Comparison of ENCODE assay signal across 8 cellular contexts in the genomic region with DNA sequence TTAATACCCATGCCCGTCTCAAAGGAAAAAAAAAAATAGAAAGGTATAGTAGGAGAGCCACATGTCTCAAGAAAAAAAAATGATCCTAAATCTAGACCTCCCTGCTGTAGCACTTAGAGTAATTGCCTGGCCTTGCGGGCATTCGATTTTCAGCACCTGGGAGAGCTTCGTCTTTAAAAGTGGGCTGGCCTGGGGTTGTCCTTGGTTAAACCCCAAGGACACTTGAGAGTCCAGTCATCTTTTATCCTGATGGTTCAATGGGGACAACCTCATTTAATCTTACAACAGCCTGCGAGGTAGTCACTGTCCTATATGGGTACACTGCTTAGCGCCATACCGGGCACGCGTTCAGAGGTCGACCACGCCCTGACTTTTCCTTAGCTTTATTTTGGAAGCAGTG.
DNase-seq lines count a peak whose midpoint lies in the region; TF ChIP-seq lines count a peak whose summit lies in the region.

No MANE protein-coding gene starts in this region.

- peaks cover 14% of the 10 kb centered on the region for H3K4me1 Mint-ChIP-seq in activated naive CD4-positive, alpha-beta T cell treated with anti-CD3 and anti-CD28 coated beads, Interleukin-2, amount 10 ng/mL, durations not matched to agents 7 days and 5 days
- H3K4me1 Mint-ChIP-seq in activated CD4-positive, alpha-beta memory T cell treated with anti-CD3 and anti-CD28 coated beads, Interleukin-2, amount 10 ng/mL, durations not matched to agents 7 days and 5 days, result peaks cover 22% of the 10 kb centered on the region

- DNase-seq in activated naive CD4-positive, alpha-beta T cell treated with anti-CD3 and anti-CD28 coated beads, Interleukin-2, amount 10 ng/mL, durations not matched to agents 7 days and 5 days, result no peak
- DNase-seq in activated naive CD4-positive, alpha-beta T cell (lab: John Stamatoyannopoulos, UW), result no peak
- no peak for DNase-seq in activated CD4-positive, alpha-beta memory T cell treated with anti-CD3 and anti-CD28 coated beads, Interleukin-2, amount 10 ng/mL, durations not matched to agents 7 days and 5 days
- DNase-seq in iPS DF 6.9 (ENCODE audit: low read depth, low spot score) (no peak), stomach (no peak), activated gamma-delta T cell treated with Interleukin-2 at 50 U/mL for 16 hours (no peak), NCI-H2171 treated with DMSO at 0.1 percent for 48 hours (lab: John Stamatoyannopoulos, UW) (no peak), NCI-H2029 (lab: John Stamatoyannopoulos, UW) (no peak)

- H3K4me3 Mint-ChIP-seq in activated naive CD4-positive, alpha-beta T cell treated with anti-CD3 and anti-CD28 coated beads, Interleukin-2, amount 10 ng/mL, durations not matched to agents 7 days and 5 days, result peak overlapping the region; percentile 46
- peak overlapping the region; percentile 63 for H3K4me3 Mint-ChIP-seq in activated CD4-positive, alpha-beta memory T cell treated with anti-CD3 and anti-CD28 coated beads, Interleukin-2, amount 10 ng/mL, durations not matched to agents 7 days and 5 days

- H3K4me1 ChIP-seq in iPS DF 6.9 (ENCODE audit: control insufficient read depth, insufficient read depth, low read length), result peaks cover 6% of the 10 kb centered on the region; the same call in 1 of the 2 replicates
- H3K4me1 ChIP-seq in stomach, result peaks cover 13 to 22% (median 18%) of the 10 kb centered on the region in 4 donors

- peak overlapping the region; percentile 34; the same call in 1 of the 2 replicates for H3K4me3 ChIP-seq in iPS DF 6.9 (ENCODE audit: low read length)
- peak overlapping the region; percentile 28 to 48 (median 36) for H3K4me3 ChIP-seq in stomach

- H3K27me3 ChIP-seq in iPS DF 6.9 (ENCODE audit: control insufficient read depth, insufficient read depth, low read length) (peaks cover 8% of the 10 kb centered on the region; the same call in 1 of the 2 replicates), stomach (peaks cover 0 to 41% (median 25%) of the 10 kb centered on the region in 3 donors)

- peaks cover 48% of the 10 kb centered on the region for H3K27me3 Mint-ChIP-seq in activated naive CD4-positive, alpha-beta T cell treated with anti-CD3 and anti-CD28 coated beads, Interleukin-2, amount 10 ng/mL, durations not matched to agents 7 days and 5 days
- H3K27me3 Mint-ChIP-seq in activated CD4-positive, alpha-beta memory T cell treated with anti-CD3 and anti-CD28 coated beads, Interleukin-2, amount 10 ng/mL, durations not matched to agents 7 days and 5 days, result peaks cover 56% of the 10 kb centered on the region

- POLR2A ChIA-PET in activated CD4-positive, alpha-beta memory T cell treated with anti-CD3 and anti-CD28 coated beads, Interleukin-2, amount 10 ng/mL, durations not matched to agents 7 days and 5 days (lab: Charles Lee), result no interaction called here

- no peak for TF ChIP-seq POLR2A in stomach (IDR thresholded peaks at IDR 0.05)

- H3K27ac Mint-ChIP-seq in activated naive CD4-positive, alpha-beta T cell treated with anti-CD3 and anti-CD28 coated beads, Interleukin-2, amount 10 ng/mL, durations not matched to agents 7 days and 5 days, result no peak overlapping the region
- H3K27ac Mint-ChIP-seq in activated CD4-positive, alpha-beta memory T cell treated with anti-CD3 and anti-CD28 coated beads, Interleukin-2, amount 10 ng/mL, durations not matched to agents 7 days and 5 days, result no peak overlapping the region

- no peaks in the 10 kb centered on the region for H3K9me3 ChIP-seq in iPS DF 6.9 (ENCODE audit: control insufficient read depth, insufficient read depth, low read length)
- H3K9me3 ChIP-seq in stomach, result no peaks in the 10 kb centered on the region

- TF ChIP-seq EP300 in stomach (IDR thresholded peaks at IDR 0.05), result no peak

- CTCF ChIA-PET in activated naive CD4-positive, alpha-beta T cell treated with anti-CD3 and anti-CD28 coated beads, Interleukin-2, amount 10 ng/mL, durations not matched to agents 7 days and 5 days (lab: Charles Lee), result interaction anchor here (1.4 to 2.0 kb wide), 3 partner anchors 30 to 938 kb away, joined by 3 to 8 read pairs (median 4); no protein-coding TSS in a partner anchor
- CTCF ChIA-PET in activated CD4-positive, alpha-beta memory T cell treated with anti-CD3 and anti-CD28 coated beads, Interleukin-2, amount 10 ng/mL, durations not matched to agents 7 days and 5 days (lab: Charles Lee), result interaction anchor here (1.3 to 2.0 kb wide), 3 partner anchors 11 to 938 kb away, joined by 4 to 11 read pairs (median 5); no protein-coding TSS in a partner anchor

- no peak overlapping the region for H3K27ac ChIP-seq in iPS DF 6.9 (ENCODE audit: low read length)
- no peak overlapping the region for H3K27ac ChIP-seq in stomach

- H3K36me3 Mint-ChIP-seq in activated naive CD4-positive, alpha-beta T cell treated with anti-CD3 and anti-CD28 coated beads, Interleukin-2, amount 10 ng/mL, durations not matched to agents 7 days and 5 days, result no peaks in the 10 kb centered on the region
- no peaks in the 10 kb centered on the region for H3K36me3 Mint-ChIP-seq in activated CD4-positive, alpha-beta memory T cell treated with anti-CD3 and anti-CD28 coated beads, Interleukin-2, amount 10 ng/mL, durations not matched to agents 7 days and 5 days (ENCODE audit: low read depth)

- H3K36me3 ChIP-seq in iPS DF 6.9 (ENCODE audit: control insufficient read depth, insufficient read depth, low read length), result no peaks in the 10 kb centered on the region
- H3K36me3 ChIP-seq in stomach, result no peaks in the 10 kb centered on the region

- intact Hi-C loops in stomach (cut with DNase I; ENCODE audit: low total_unique reads), result loop anchor here (10.0 kb wide), 1 partner anchor 939 kb away; no protein-coding TSS in a partner anchor

- WGBS in iPS DF 6.9 (ENCODE audit: insufficient coverage, insufficient read length), result no CpG with 5 or more reads among the region's 11 CpGs
- WGBS in stomach, 5 donors, result 6 to 14% (median 6%) methylated on average over 11 of the region's 11 CpGs

- H3K9me3 Mint-ChIP-seq in activated naive CD4-positive, alpha-beta T cell treated with anti-CD3 and anti-CD28 coated beads, Interleukin-2, amount 10 ng/mL, durations not matched to agents 7 days and 5 days, result no peaks in the 10 kb centered on the region
- no peaks in the 10 kb centered on the region for H3K9me3 Mint-ChIP-seq in activated CD4-positive, alpha-beta memory T cell treated with anti-CD3 and anti-CD28 coated beads, Interleukin-2, amount 10 ng/mL, durations not matched to agents 7 days and 5 days

- no peak for TF ChIP-seq CTCF in stomach (IDR thresholded peaks at IDR 0.05)
